26 cellular contexts compared by ENCODE assay signal in genomic region chr9:5392285-5392684, GRCh38. TPM values are rescaled to one million over a fixed set of nuclear protein-coding genes. Genes with fewer than 3 reads are reported as not detected.
"Had no signal": no experiment of that assay in that cellular context is flagged by ENCODE, and none has a peak within 500 bp of the region (broad histone marks: within the 10 kb centered on the region; RNA-seq: fewer than 3 reads in every experiment).

No MANE protein-coding gene starts in this region.

- ATAC-seq: body of pancreas; heart left ventricle; left lobe of liver; lower lobe of right lung; naive thymus-derived CD4-positive, alpha-beta T cell; right lobe of liver; T-helper 17 cell; upper lobe of right lung had no signal

- H3K4me1 Mint-ChIP-seq: activated B cell treated with CpG ODN at 0.5 μM for 24 hours had no signal

- H3K27ac ChIP-seq: body of pancreas, esophagus muscularis mucosa, heart left ventricle, lower lobe of right lung, right lobe of liver, skin epidermis, thyroid gland, upper lobe of right lung had no signal

- H3K4me3 Mint-ChIP-seq: activated B cell treated with CpG ODN at 0.5 μM for 24 hours; activated CD4-positive, alpha-beta memory T cell treated with anti-CD3 and anti-CD28 coated beads for 36 hours; activated naive CD4-positive, alpha-beta T cell treated with anti-CD3 and anti-CD28 coated beads for 36 hours; activated naive CD8-positive, alpha-beta T cell treated with anti-CD3 and anti-CD28 coated beads, Interleukin-2, amount 10 ng/mL, durations not matched to agents 7 days and 5 days; dendritic cell treated with granulocyte-macrophage colony-stimulating factor and Interleukin-4, amounts not matched to agents 40 ng/mL and 50 ng/mL, for 4 days; naive thymus-derived CD4-positive, alpha-beta T cell; neural crest cell; stimulated activated naive CD8-positive, alpha-beta T cell treated with anti-CD3 and anti-CD28 coated beads, Interleukin-15, Interleukin-2, amounts not matched to agents 100 ng/mL and 50 ng/mL, for 24 hours; T-helper 17 cell had no signal

- H3K36me3 ChIP-seq: esophagus muscularis mucosa, heart left ventricle, lower lobe of right lung, right lobe of liver, thyroid gland, upper lobe of right lung had no signal

- DNase-seq: activated B cell treated with CpG ODN at 0.5 μM for 24 hours; activated CD4-positive, alpha-beta memory T cell treated with anti-CD3 and anti-CD28 coated beads for 36 hours; activated CD4-positive, alpha-beta T cell treated with anti-CD3 and anti-CD28 coated beads for 4 hours; activated naive CD4-positive, alpha-beta T cell treated with anti-CD3 and anti-CD28 coated beads for 36 hours; activated naive CD8-positive, alpha-beta T cell treated with anti-CD3 and anti-CD28 coated beads, Interleukin-2, amount 10 ng/mL, durations not matched to agents 7 days and 5 days; activated T-cell treated with anti-CD3 and anti-CD28 coated beads, Interleukin-2, amount 50 U/mL, for 48 hours; body of pancreas; effector CD4-positive, alpha-beta T cell; heart left ventricle; kidney; lower lobe of right lung; naive thymus-derived CD4-positive, alpha-beta T cell; occipital lobe; right lobe of liver; stimulated activated CD4-positive, alpha-beta T cell treated with anti-CD3 and anti-CD28 coated beads, Interleukin-1b, Interleukin-23, amount 100 ng/mL, for 48 hours; substantia nigra; T-helper 17 cell; thyroid gland; upper lobe of right lung had no signal

- H3K27me3 Mint-ChIP-seq: activated B cell treated with CpG ODN at 0.5 μM for 24 hours; activated CD4-positive, alpha-beta memory T cell treated with anti-CD3 and anti-CD28 coated beads for 36 hours; activated naive CD8-positive, alpha-beta T cell treated with anti-CD3 and anti-CD28 coated beads, Interleukin-2, amount 10 ng/mL, durations not matched to agents 7 days and 5 days; dendritic cell treated with granulocyte-macrophage colony-stimulating factor and Interleukin-4, amounts not matched to agents 40 ng/mL and 50 ng/mL, for 4 days; naive thymus-derived CD4-positive, alpha-beta T cell; stimulated activated naive CD8-positive, alpha-beta T cell treated with anti-CD3 and anti-CD28 coated beads, Interleukin-15, Interleukin-2, amounts not matched to agents 100 ng/mL and 50 ng/mL, for 24 hours; T-helper 17 cell had no signal

- H3K4me1 ChIP-seq: body of pancreas, lower lobe of right lung, right lobe of liver, thyroid gland, upper lobe of right lung had no signal

- H3K9me3 Mint-ChIP-seq: activated B cell treated with CpG ODN at 0.5 μM for 24 hours; activated CD4-positive, alpha-beta memory T cell treated with anti-CD3 and anti-CD28 coated beads for 36 hours; activated naive CD4-positive, alpha-beta T cell treated with anti-CD3 and anti-CD28 coated beads for 36 hours; activated naive CD8-positive, alpha-beta T cell treated with anti-CD3 and anti-CD28 coated beads, Interleukin-2, amount 10 ng/mL, durations not matched to agents 7 days and 5 days; dendritic cell treated with granulocyte-macrophage colony-stimulating factor and Interleukin-4, amounts not matched to agents 40 ng/mL and 50 ng/mL, for 4 days; neural crest cell; stimulated activated naive CD8-positive, alpha-beta T cell treated with anti-CD3 and anti-CD28 coated beads, Interleukin-15, Interleukin-2, amounts not matched to agents 100 ng/mL and 50 ng/mL, for 24 hours had no signal

- H3K27ac Mint-ChIP-seq: activated B cell treated with CpG ODN at 0.5 μM for 24 hours; activated CD4-positive, alpha-beta memory T cell treated with anti-CD3 and anti-CD28 coated beads for 36 hours; activated naive CD4-positive, alpha-beta T cell treated with anti-CD3 and anti-CD28 coated beads for 36 hours; activated naive CD8-positive, alpha-beta T cell treated with anti-CD3 and anti-CD28 coated beads, Interleukin-2, amount 10 ng/mL, durations not matched to agents 7 days and 5 days; dendritic cell treated with granulocyte-macrophage colony-stimulating factor and Interleukin-4, amounts not matched to agents 40 ng/mL and 50 ng/mL, for 4 days; naive thymus-derived CD4-positive, alpha-beta T cell; stimulated activated naive CD8-positive, alpha-beta T cell treated with anti-CD3 and anti-CD28 coated beads, Interleukin-15, Interleukin-2, amounts not matched to agents 100 ng/mL and 50 ng/mL, for 24 hours; T-helper 17 cell had no signal

- H3K9me3 ChIP-seq: body of pancreas, esophagus muscularis mucosa, heart left ventricle, lower lobe of right lung, right lobe of liver, thyroid gland, upper lobe of right lung had no signal

- H3K4me3 ChIP-seq: body of pancreas, esophagus muscularis mucosa, heart left ventricle, lower lobe of right lung, right lobe of liver, skin epidermis, thyroid gland, upper lobe of right lung had no signal

- H3K27me3 ChIP-seq: body of pancreas, esophagus muscularis mucosa, heart left ventricle, right lobe of liver, thyroid gland, upper lobe of right lung had no signal

RNA-seq across cellular contexts. Expression of gene RLN1, which starts 52.6 kb away (rescaled TPM):
- total RNA-seq: body of pancreas, chondrocyte, esophagus muscularis mucosa, left lobe of liver, lower lobe of right lung, right lobe of liver, upper lobe of right lung had no signal

RNA-seq across cellular contexts. Expression of gene CD274, which starts 58.1 kb away (rescaled TPM):
- total RNA-seq: neural crest cell had no signal
